In the genomic region with DNA sequence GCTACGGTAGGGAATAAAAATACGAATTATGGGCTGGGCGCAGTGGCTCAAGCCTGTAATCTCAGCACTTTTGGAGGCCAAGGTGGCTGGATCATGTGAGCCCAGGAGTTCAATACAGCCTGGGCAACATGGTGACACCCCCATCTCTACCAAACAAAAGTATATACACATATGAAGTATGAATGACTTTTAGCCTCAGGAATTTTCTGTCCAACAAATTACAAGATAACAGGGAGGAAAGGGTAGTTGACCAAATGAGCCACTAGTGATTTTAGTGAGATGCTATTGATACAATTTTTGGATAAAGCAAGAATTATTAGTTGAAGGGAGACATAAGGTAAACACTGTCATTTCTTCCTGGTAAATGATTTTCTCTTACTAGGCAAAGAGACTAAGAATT, we compare ENCODE assay signal across 15 cellular contexts.
"Had no signal": no experiment of that assay in that cellular context is flagged by ENCODE, and none has a peak within 500 bp of the region (broad histone marks: within the 10 kb centered on the region; RNA-seq: fewer than 3 reads in every experiment).

No MANE protein-coding gene starts in this region.

- FAIRE-seq: RCC 7860 had no signal

- DNase-seq: KBM-7, MV-4-11, NCI-H1048, NCI-H1105, NCI-H1436 treated with DMSO at 0.1 percent for 48 hours, NCI-H1694, NCI-H187 treated with DMSO at 0.1 percent for 48 hours, NCI-H2029 treated with DMSO at 0.1 percent for 48 hours, NCI-H2171 treated with DMSO at 0.1 percent for 48 hours, NCI-H524, NCI-H526 treated with DMSO at 0.1 percent for 48 hours, NCI-H748 treated with DMSO at 0.1 percent for 48 hours, Right ventricle myocardium superior, SK-N-SH had no signal

- H3K9me3 ChIP-seq: SK-N-SH had no signal
